Comparison of ENCODE assay signal across 28 cellular contexts in the genomic region with DNA sequence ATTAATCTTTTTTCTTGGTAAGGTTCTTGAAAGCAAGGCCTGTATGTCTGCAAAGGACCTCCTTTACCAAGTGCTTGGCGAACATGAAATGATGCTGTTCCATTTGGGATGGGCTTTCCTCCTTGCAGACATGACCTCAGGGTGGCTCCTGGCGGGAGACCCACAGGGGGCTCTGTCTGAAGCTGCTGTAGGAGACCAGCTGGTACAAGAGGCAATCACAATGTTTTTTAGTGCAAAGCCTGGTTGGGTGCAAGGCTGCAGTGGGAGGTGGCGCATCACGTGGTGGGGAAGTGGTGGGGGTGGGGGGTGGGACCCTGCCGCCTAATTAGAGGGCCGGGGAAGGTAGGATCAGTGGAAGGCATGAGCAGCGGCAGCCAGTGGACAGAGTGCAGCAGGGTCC. TPM values are rescaled to one million over a fixed set of nuclear protein-coding genes. Genes with fewer than 3 reads are reported as not detected.
DNase-seq lines count a peak whose midpoint lies in the region; ATAC-seq and TF ChIP-seq lines count a peak whose summit lies in the region.
"Had no signal": no experiment of that assay in that cellular context is flagged by ENCODE, and none has a peak within 500 bp of the region (broad histone marks: within the 10 kb centered on the region; RNA-seq: fewer than 3 reads in every experiment).

No MANE protein-coding gene starts in this region.

- H3K4me1 Mint-ChIP-seq in neural progenitor cell (peaks cover 16% of the 10 kb centered on the region), glutamatergic neuron (ENCODE audit: low read depth, unreplicated experiment) (peaks cover 11% of the 10 kb centered on the region)
- peaks cover 14 to 30% (median 22%) of the 10 kb centered on the region in 7 donors for H3K4me1 Mint-ChIP-seq in naive thymus-derived CD4-positive, alpha-beta T cell

- H2AFZ ChIP-seq in neural progenitor cell (replicated peaks), result no peak overlapping the region
- H2AFZ ChIP-seq in hepatocyte, result no peak overlapping the region

- H3K9ac ChIP-seq in HUES64 (ENCODE audit: low read depth, low read length) (no peak overlapping the region), iPS-15b (ENCODE audit: low read depth, low read length) (no peak overlapping the region), neural progenitor cell (no peak overlapping the region)

- H3K9me3 ChIP-seq in HUES64 (ENCODE audit: insufficient read depth, low read depth, low read length) (no peaks in the 10 kb centered on the region), iPS-15b (ENCODE audit: control insufficient read depth, insufficient read depth, low read length) (no peaks in the 10 kb centered on the region), neural progenitor cell (ENCODE audit: low read depth) (no peaks in the 10 kb centered on the region), hepatocyte (ENCODE audit: low read depth) (no peaks in the 10 kb centered on the region)
- H3K9me3 ChIP-seq in naive thymus-derived CD4-positive, alpha-beta T cell (ENCODE audit: control insufficient read depth in 2 of 3, low read length in 3 of 3), result no peaks in the 10 kb centered on the region
- H3K9me3 ChIP-seq: BE2C, Peyer's patch had no signal

- peak overlapping the region; percentile 68 for H3K4me2 ChIP-seq in neural progenitor cell
- no peak overlapping the region for H3K4me2 ChIP-seq in hepatocyte

- H3K9me3 Mint-ChIP-seq in neural progenitor cell, result no peaks in the 10 kb centered on the region
- no peaks in the 10 kb centered on the region for H3K9me3 Mint-ChIP-seq in glutamatergic neuron (ENCODE audit: unreplicated experiment)
- no peaks in the 10 kb centered on the region for H3K9me3 Mint-ChIP-seq in naive thymus-derived CD4-positive, alpha-beta T cell
- H3K9me3 Mint-ChIP-seq: activated naive CD4-positive, alpha-beta T cell treated with anti-CD3 and anti-CD28 coated beads, Interleukin-2, amount 50 U/mL, for 72 hours; activated T-helper 2 cell treated with anti-CD3 and anti-CD28 coated beads, Interferon-gamma antibody, Interleukin-2, Interleukin-4, amounts not matched to agents 10 μg/mL and 5 μg/mL and 100 μg/mL, durations not matched to agents 14 hours and 24 hours and 36 hours; CD8-positive, alpha-beta memory T cell; naive B cell; stimulated activated effector memory CD8-positive, alpha-beta T cell treated with anti-CD3 and anti-CD28 coated beads, Interleukin-12 subunit alpha, Interleukin-12 subunit beta, amount 100 ng/mL, for 72 hours; type B pancreatic cell had no signal

- whole genome bisulfite sequencing in HUES64, result 35% methylated on average over 7 of the region's 7 CpGs
- 55% methylated on average over 5 of the region's 7 CpGs for WGBS in hepatocyte (ENCODE audit: low lambda C conversion rate, missing lambda C conversion rate)

- peak; percentile 32 for DNase-seq in NK-92 treated with Interleukin-12 subunit alpha and Interleukin-12 subunit beta, amount 100 ng/mL, for 24 hours (lab: John Stamatoyannopoulos, UW)
- DNase-seq in NK-92 (lab: John Stamatoyannopoulos, UW; ENCODE audit: unreplicated experiment) (no peak), neural progenitor cell (ENCODE audit: low spot score) (peak; percentile 20), hepatocyte (ENCODE audit: low spot score) (no peak), glutamatergic neuron (no peak)
- DNase-seq in naive thymus-derived CD4-positive, alpha-beta T cell, result no peak
- DNase-seq: activated CD4-positive, alpha-beta T cell treated with anti-CD3 and anti-CD28 coated beads for 4 hours; activated CD8-positive, alpha-beta T cell treated with anti-CD3 and anti-CD28 coated beads, Interleukin-2, amount 10 ng/mL, durations not matched to agents 7 days and 5 days; amygdala; BE2C; brain microvascular endothelial cell; CD8-positive, alpha-beta memory T cell; cerebellar nuclear complex; GOT3; left ventricle myocardium superior; MM.1S; naive B cell; NCI-H1105 treated with DMSO at 0.1 percent for 48 hours; NCI-H2081 treated with DMSO at 0.1 percent for 48 hours; Peyer's patch; SHP77; T-helper 9 cell had no signal

- H3K4me1 ChIP-seq in HUES64 (ENCODE audit: insufficient read depth, low read length) (peaks cover 11% of the 10 kb centered on the region), iPS-15b (ENCODE audit: control insufficient read depth, insufficient read depth, low read length) (peaks cover 9% of the 10 kb centered on the region), neural progenitor cell (peaks cover 8% of the 10 kb centered on the region), hepatocyte (ENCODE audit: insufficient read depth) (peaks cover 8% of the 10 kb centered on the region)
- peaks cover 9 to 18% of the 10 kb centered on the region in 2 donors for H3K4me1 ChIP-seq in naive thymus-derived CD4-positive, alpha-beta T cell (ENCODE audit: control insufficient read depth in 2 of 2, insufficient read depth in 2 of 2, low read length in 2 of 2)

- H4K20me1 ChIP-seq in neural progenitor cell (ENCODE audit: low read depth) (no peaks in the 10 kb centered on the region), hepatocyte (ENCODE audit: insufficient read depth, poor library complexity, severe bottlenecking) (no peaks in the 10 kb centered on the region)

- no peak for TF ChIP-seq CTCF in neural progenitor cell (IDR thresholded peaks at IDR 0.05)
- no peak for TF ChIP-seq CTCF in hepatocyte (IDR thresholded peaks at IDR 0.05; ENCODE audit: poor library complexity)
- TF ChIP-seq CTCF in glutamatergic neuron (IDR thresholded peaks at IDR 0.05; ENCODE audit: partially characterized antibody, unreplicated experiment), result no peak

- ATAC-seq in naive thymus-derived CD4-positive, alpha-beta T cell, result no peak
- ATAC-seq: activated CD8-positive, alpha-beta T cell treated with anti-CD3 and anti-CD28 coated beads, Interleukin-2, amount 10 ng/mL, durations not matched to agents 7 days and 5 days; activated naive CD4-positive, alpha-beta T cell treated with anti-CD3 and anti-CD28 coated beads, Interleukin-2, amount 50 U/mL, for 72 hours; left ventricle myocardium superior; stimulated activated effector memory CD8-positive, alpha-beta T cell treated with anti-CD3 and anti-CD28 coated beads, Interleukin-12 subunit alpha, Interleukin-12 subunit beta, amount 100 ng/mL, for 72 hours had no signal

- H3K36me3 ChIP-seq in HUES64 (ENCODE audit: insufficient read depth, low read length) (no peaks in the 10 kb centered on the region), iPS-15b (ENCODE audit: control insufficient read depth, insufficient read depth, low read length) (no peaks in the 10 kb centered on the region), neural progenitor cell (no peaks in the 10 kb centered on the region), hepatocyte (replicated peaks; ENCODE audit: insufficient read depth, low read depth) (no peaks in the 10 kb centered on the region)
- H3K36me3 ChIP-seq in naive thymus-derived CD4-positive, alpha-beta T cell (ENCODE audit: control insufficient read depth in 2 of 3, insufficient read depth in 3 of 3, low read length in 3 of 3), result no peaks in the 10 kb centered on the region
- H3K36me3 ChIP-seq: BE2C, brain microvascular endothelial cell, Peyer's patch had no signal

- H3K9me2 ChIP-seq in hepatocyte (replicated peaks; ENCODE audit: insufficient read depth), result no peaks in the 10 kb centered on the region

- H3K79me2 ChIP-seq in neural progenitor cell (ENCODE audit: low read depth) (no peaks in the 10 kb centered on the region), hepatocyte (no peaks in the 10 kb centered on the region)

- intact Hi-C loops in naive thymus-derived CD4-positive, alpha-beta T cell (cut with micrococcal nuclease), result loop anchor here in 1 of 2 donors (5.0 kb wide), 2 partner anchors 33 to 168 kb away; no protein-coding TSS in a partner anchor

- H3K27me3 Mint-ChIP-seq in neural progenitor cell (ENCODE audit: insufficient read depth, low read depth) (peaks cover 15% of the 10 kb centered on the region), glutamatergic neuron (ENCODE audit: unreplicated experiment) (no peaks in the 10 kb centered on the region)
- peaks cover 0 to 48% (median 0%) of the 10 kb centered on the region in 5 donors for H3K27me3 Mint-ChIP-seq in naive thymus-derived CD4-positive, alpha-beta T cell

- H3K36me3 Mint-ChIP-seq in neural progenitor cell, result no peaks in the 10 kb centered on the region
- H3K36me3 Mint-ChIP-seq in glutamatergic neuron (ENCODE audit: unreplicated experiment), result no peaks in the 10 kb centered on the region
- no peaks in the 10 kb centered on the region for H3K36me3 Mint-ChIP-seq in naive thymus-derived CD4-positive, alpha-beta T cell
- H3K36me3 Mint-ChIP-seq: activated naive CD4-positive, alpha-beta T cell treated with anti-CD3 and anti-CD28 coated beads, Interleukin-2, amount 50 U/mL, for 72 hours; CD8-positive, alpha-beta memory T cell; naive B cell; type B pancreatic cell had no signal

- CTCF ChIA-PET in naive thymus-derived CD4-positive, alpha-beta T cell (lab: Charles Lee), result interaction anchor here (0.7 to 1.2 kb wide), 2 partner anchors 202 to 297 kb away, joined by 5 to 6 read pairs; no protein-coding TSS in a partner anchor

- H3K27ac ChIP-seq in HUES64 (ENCODE audit: low read depth, low read length) (no peak overlapping the region), neural progenitor cell (no peak overlapping the region), hepatocyte (no peak overlapping the region)
- H3K27ac ChIP-seq in naive thymus-derived CD4-positive, alpha-beta T cell (ENCODE audit: low read depth, low read length), result no peak overlapping the region
- H3K27ac ChIP-seq: brain microvascular endothelial cell, Peyer's patch had no signal

- H3K4me3 ChIP-seq in HUES64 (ENCODE audit: low read length) (peak overlapping the region; percentile 50; the same call in 1 of the 2 replicates), iPS-15b (ENCODE audit: low read depth, low read length) (peak overlapping the region; percentile 69), neural progenitor cell (no peak overlapping the region), hepatocyte (no peak overlapping the region)
- no peak overlapping the region for H3K4me3 ChIP-seq in naive thymus-derived CD4-positive, alpha-beta T cell (ENCODE audit: low read length)
- H3K4me3 ChIP-seq: Peyer's patch had no signal

- H3K27me3 ChIP-seq in HUES64 (ENCODE audit: insufficient read depth, low read length) (no peaks in the 10 kb centered on the region), iPS-15b (ENCODE audit: control insufficient read depth, insufficient read depth, low read length) (no peaks in the 10 kb centered on the region), neural progenitor cell (peaks cover 32% of the 10 kb centered on the region), hepatocyte (no peaks in the 10 kb centered on the region)
- H3K27me3 ChIP-seq in naive thymus-derived CD4-positive, alpha-beta T cell (ENCODE audit: control insufficient read depth in 2 of 2, insufficient read depth in 2 of 2, low read length in 2 of 2), result no peaks in the 10 kb centered on the region
- H3K27me3 ChIP-seq: BE2C, brain microvascular endothelial cell, Peyer's patch had no signal

- H3K4me3 Mint-ChIP-seq in neural progenitor cell (no peak overlapping the region), glutamatergic neuron (ENCODE audit: unreplicated experiment) (no peak overlapping the region)
- no peak overlapping the region for H3K4me3 Mint-ChIP-seq in naive thymus-derived CD4-positive, alpha-beta T cell
- H3K4me3 Mint-ChIP-seq: activated CD8-positive, alpha-beta T cell treated with anti-CD3 and anti-CD28 coated beads, Interleukin-2, amount 10 ng/mL, durations not matched to agents 7 days and 5 days; CD8-positive, alpha-beta memory T cell; naive B cell had no signal

- POLR2A ChIA-PET in naive thymus-derived CD4-positive, alpha-beta T cell (lab: Charles Lee), result interaction anchor here (1.6 kb wide), 1 partner anchor 9 kb away, joined by 4 read pairs; the partner anchor contains the start of gene ARMC2

- peaks cover 21% of the 10 kb centered on the region for H3F3A ChIP-seq in neural progenitor cell (ENCODE audit: low read depth)

- H3K27ac Mint-ChIP-seq in neural progenitor cell, result no peak overlapping the region
- no peak overlapping the region for H3K27ac Mint-ChIP-seq in glutamatergic neuron (ENCODE audit: unreplicated experiment)
- peak overlapping the region in 2 of 9 donors; percentile 7 to 70 for H3K27ac Mint-ChIP-seq in naive thymus-derived CD4-positive, alpha-beta T cell
- H3K27ac Mint-ChIP-seq: activated naive CD4-positive, alpha-beta T cell treated with anti-CD3 and anti-CD28 coated beads, Interleukin-2, amount 50 U/mL, for 72 hours; activated T-helper 2 cell treated with anti-CD3 and anti-CD28 coated beads, Interferon-gamma antibody, Interleukin-2, Interleukin-4, amounts not matched to agents 10 μg/mL and 5 μg/mL and 100 μg/mL, durations not matched to agents 14 hours and 24 hours and 36 hours; stimulated activated effector memory CD8-positive, alpha-beta T cell treated with anti-CD3 and anti-CD28 coated beads, Interleukin-12 subunit alpha, Interleukin-12 subunit beta, amount 100 ng/mL, for 72 hours; type B pancreatic cell had no signal

RNA-seq across cellular contexts. Expression of gene ARMC2, which starts 9.2 kb away (rescaled TPM):
- polyA plus RNA-seq in HUES64 (2013, experiment 1 of 2), result 3.1 TPM
- 3.9 TPM for polyA plus RNA-seq in HUES64 (2013, experiment 2 of 2)
- total RNA-seq in neural progenitor cell (ENCODE audit: low replicate concordance) (2.9 and 3.7 TPM in 2 replicates), hepatocyte (1.8 and 2.8 TPM in 2 replicates), glutamatergic neuron (ENCODE audit: unreplicated experiment) (6.9 TPM)
- 4.8 and 6.7 TPM in 2 replicates for polyA plus RNA-seq in hepatocyte
- total RNA-seq in naive thymus-derived CD4-positive, alpha-beta T cell, result 10 to 100 TPM in 2 of 5 experiments, 1 to 10 TPM in 3; 6.2 to 12.7 (median 7.9) TPM
- 1 to 10 TPM; 3.6 to 5.4 TPM for polyA plus RNA-seq in naive thymus-derived CD4-positive, alpha-beta T cell

Comparison
In these comparisons a context has a peak if more than half of its experiments do, and no peak if none do; other contexts are left out.
1. DNase-seq: peak in NK-92 treated with Interleukin-12 subunit alpha and Interleukin-12 subunit beta, amount 100 ng/mL, for 24 hours (single experiment) and neural progenitor cell (single experiment); none in NK-92 (single experiment), hepatocyte (single experiment), glutamatergic neuron (single experiment) and naive thymus-derived CD4-positive, alpha-beta T cell (0 of 9).
2. H3K4me3 ChIP-seq: peak in HUES64 (single experiment) and iPS-15b (single experiment); none in neural progenitor cell (single experiment), hepatocyte (single experiment) and naive thymus-derived CD4-positive, alpha-beta T cell (single experiment).